Comparison of ENCODE assay signal across 1 cellular context in genomic region chr14:78157855-78158436, GRCh38.
TF ChIP-seq lines count a peak whose summit lies in the region.

No MANE protein-coding gene starts in this region.

TF ChIP-seq in K562, 482 proteins besides CTCF, POLR2A, EP300 and RAD21 (continued from another document):
- TF ChIP-seq MAFG (tag; conservative IDR thresholded peaks at IDR 0.05) (peak; percentile 80), SP1 (CRISPR knock-in tag; IDR thresholded peaks at IDR 0.05) (no peak), MIER1 (IDR thresholded peaks at IDR 0.05; ENCODE audit: low read depth) (peak; percentile 83)
TF ChIP-seq in K562: peak in this region for 12.
